Comparison of ENCODE assay signal across 12 cellular contexts in genomic region chr6:26193467-26194328, GRCh38.
DNase-seq lines count a peak whose midpoint lies in the region; ATAC-seq, FAIRE-seq and TF ChIP-seq lines count a peak whose summit lies in the region.
"Had no signal": no experiment of that assay in that cellular context is flagged by ENCODE, and none has a peak within 500 bp of the region (broad histone marks: within the 10 kb centered on the region; RNA-seq: fewer than 3 reads in every experiment).

No MANE protein-coding gene starts in this region.

- in situ Hi-C loops in gastrocnemius medialis (cut with MboI; ENCODE audit: low sequenced_read_pairs in 4 of 4), result loop anchor here in 1 of 4 donors (25.0 kb wide), 1 partner anchor 1619 kb away; a partner anchor contains a TSS

- H3K36me3 ChIP-seq in BLaER1 (no peaks in the 10 kb centered on the region), gastrocnemius medialis (no peaks in the 10 kb centered on the region)

- H3K9ac ChIP-seq in BLaER1, result peak overlapping the region; percentile 98

- H3K4me3 ChIP-seq in BLaER1 (no peak overlapping the region), gastrocnemius medialis (no peak overlapping the region)

- H3K27ac ChIP-seq in BLaER1 (peak overlapping the region; percentile 98; the same call in 1 of the 2 replicates), gastrocnemius medialis (no peak overlapping the region)

- peak overlapping the region; percentile 88 for H3K4me2 ChIP-seq in BLaER1

- H4K20me1 ChIP-seq in BLaER1, result peaks cover 33% of the 10 kb centered on the region

- H3K9me3 ChIP-seq in BLaER1, result no peaks in the 10 kb centered on the region
- H3K9me3 ChIP-seq in gastrocnemius medialis, result no peaks in the 10 kb centered on the region

- no peak for TF ChIP-seq POLR2A in H54 (IDR thresholded peaks at IDR 0.05; ENCODE audit: low read depth, low read length)
- TF ChIP-seq POLR2A in gastrocnemius medialis (IDR thresholded peaks at IDR 0.05), result no peak

- peaks cover 33% of the 10 kb centered on the region for H3K4me1 ChIP-seq in BLaER1
- peaks cover 3 to 5% of the 10 kb centered on the region in 2 donors for H3K4me1 ChIP-seq in gastrocnemius medialis

- no peaks in the 10 kb centered on the region for H3K9me3 Mint-ChIP-seq in activated CD4-positive, alpha-beta memory T cell treated with anti-CD3 and anti-CD28 coated beads, Interleukin-2, amount 10 ng/mL, durations not matched to agents 7 days and 5 days
- peaks cover 0 to 4% (median 0%) of the 10 kb centered on the region in 7 donors for H3K9me3 Mint-ChIP-seq in naive B cell

- peak; percentile 30 for FAIRE-seq in H54 (lab: Jason Lieb, UNC)

- ATAC-seq in naive B cell (ENCODE audit: low read depth in 2 of 2) (no peak), GM21529 (IDR thresholded peaks at IDR 0.05; ENCODE audit: unreplicated experiment) (no peak), gastrocnemius medialis (no peak)

- POLR2A ChIA-PET in activated CD4-positive, alpha-beta memory T cell treated with anti-CD3 and anti-CD28 coated beads, Interleukin-2, amount 10 ng/mL, durations not matched to agents 7 days and 5 days (lab: Charles Lee), result interaction anchor here (1.1 to 20.8 kb wide), 15 partner anchors 7 to 1678 kb away, joined by 3 to 1293 read pairs (median 295); a partner anchor contains a TSS

- DNase-seq in H54 (ENCODE audit: insufficient read length, low spot score), result no peak
- DNase-seq in activated CD4-positive, alpha-beta memory T cell treated with anti-CD3 and anti-CD28 coated beads, Interleukin-2, amount 10 ng/mL, durations not matched to agents 7 days and 5 days, result no peak
- no peak for DNase-seq in naive B cell
- DNase-seq in stimulated activated CD4-positive, alpha-beta T cell treated with anti-CD3 and anti-CD28 coated beads, Interleukin-1b, Interleukin-23, amount 100 ng/mL, for 48 hours, result no peak
- no peak for DNase-seq in gastrocnemius medialis
- no peak for DNase-seq in NCI-H1436 (lab: John Stamatoyannopoulos, UW)
- DNase-seq: midbrain; NCI-H2227 treated with DMSO at 0.1 percent for 48 hours; SHP77; stimulated activated CD8-positive, alpha-beta memory T cell treated with anti-CD3 and anti-CD28 coated beads, Interleukin-4, amount 100 ng/mL, for 48 hours had no signal

- peak overlapping the region; percentile 93 for H3K4me3 Mint-ChIP-seq in activated CD4-positive, alpha-beta memory T cell treated with anti-CD3 and anti-CD28 coated beads, Interleukin-2, amount 10 ng/mL, durations not matched to agents 7 days and 5 days
- H3K4me3 Mint-ChIP-seq in naive B cell, result peak overlapping the region in 6 of 8 donors; percentile 0 to 99 (median 94)

- TF ChIP-seq CTCF in gastrocnemius medialis (IDR thresholded peaks at IDR 0.05 in 4 of 5, conservative IDR thresholded peaks at IDR 0.05 in 1 of 5), result no peak

- peaks cover 2% of the 10 kb centered on the region for H3K27me3 ChIP-seq in BLaER1
- H3K27me3 ChIP-seq in gastrocnemius medialis, result peaks cover 91 to 98% (median 92%) of the 10 kb centered on the region in 3 donors

- intact Hi-C loops in gastrocnemius medialis (cut with DNase I; ENCODE audit: low total_unique reads), result no loop called here

- peaks cover 31% of the 10 kb centered on the region for H3K36me3 Mint-ChIP-seq in activated CD4-positive, alpha-beta memory T cell treated with anti-CD3 and anti-CD28 coated beads, Interleukin-2, amount 10 ng/mL, durations not matched to agents 7 days and 5 days (ENCODE audit: low read depth)
- peaks cover 0 to 8% of the 10 kb centered on the region in 2 donors for H3K36me3 Mint-ChIP-seq in naive B cell

- H3K4me1 Mint-ChIP-seq in activated CD4-positive, alpha-beta memory T cell treated with anti-CD3 and anti-CD28 coated beads, Interleukin-2, amount 10 ng/mL, durations not matched to agents 7 days and 5 days, result peaks cover 39% of the 10 kb centered on the region
- peaks cover 22 to 31% (median 30%) of the 10 kb centered on the region in 3 donors for H3K4me1 Mint-ChIP-seq in naive B cell

- H3K27ac Mint-ChIP-seq in activated CD4-positive, alpha-beta memory T cell treated with anti-CD3 and anti-CD28 coated beads, Interleukin-2, amount 10 ng/mL, durations not matched to agents 7 days and 5 days, result peak overlapping the region; percentile 6
- peak overlapping the region in 5 of 6 donors; percentile 32 to 99 (median 96) for H3K27ac Mint-ChIP-seq in naive B cell

- H3K27me3 Mint-ChIP-seq in activated CD4-positive, alpha-beta memory T cell treated with anti-CD3 and anti-CD28 coated beads, Interleukin-2, amount 10 ng/mL, durations not matched to agents 7 days and 5 days, result no peaks in the 10 kb centered on the region
- H3K27me3 Mint-ChIP-seq in naive B cell, result no peaks in the 10 kb centered on the region

- CTCF ChIA-PET in activated CD4-positive, alpha-beta memory T cell treated with anti-CD3 and anti-CD28 coated beads, Interleukin-2, amount 10 ng/mL, durations not matched to agents 7 days and 5 days (lab: Charles Lee), result interaction anchor here (1.2 to 1.8 kb wide), 3 partner anchors 15 to 34 kb away, joined by 3 to 7 read pairs (median 5); no protein-coding TSS in a partner anchor
